26 cellular contexts compared by ENCODE assay signal in genomic region chr17:33205552-33205951, GRCh38.
"Had no signal": no experiment of that assay in that cellular context is flagged by ENCODE, and none has a peak within 500 bp of the region (broad histone marks: within the 10 kb centered on the region; RNA-seq: fewer than 3 reads in every experiment).

No MANE protein-coding gene starts in this region.

- H3K4me3 ChIP-seq: ascending aorta, breast epithelium, cardiac muscle cell, colonic mucosa had no signal

- H3K9me3 Mint-ChIP-seq: activated CD4-positive, alpha-beta memory T cell treated with anti-CD3 and anti-CD28 coated beads, Interleukin-2, amount 10 ng/mL, durations not matched to agents 7 days and 5 days; activated CD4-positive, alpha-beta T cell treated with anti-CD3 and anti-CD28 coated beads, Interleukin-2, amount 10 ng/mL, durations not matched to agents 7 days and 5 days; activated naive CD4-positive, alpha-beta T cell treated with anti-CD3 and anti-CD28 coated beads, Interleukin-2, amount 10 ng/mL, durations not matched to agents 7 days and 5 days; activated naive CD4-positive, alpha-beta T cell treated with anti-CD3 and anti-CD28 coated beads, Interleukin-2, amount 50 U/mL, for 72 hours; activated naive CD8-positive, alpha-beta T cell treated with anti-CD3 and anti-CD28 coated beads, Interleukin-2, amount 10 ng/mL, durations not matched to agents 7 days and 5 days; activated T-cell treated with anti-CD3 and anti-CD28 coated beads, Interleukin-2, amount 50 U/mL, for 24 hours; activated T-cell treated with anti-CD3 and anti-CD28 coated beads, Interleukin-2, amount 50 U/mL, for 72 hours; WTC11 had no signal

- H3K4me1 ChIP-seq: ascending aorta, breast epithelium, colonic mucosa had no signal

- H3K36me3 ChIP-seq: ascending aorta, breast epithelium, cardiac muscle cell, colonic mucosa had no signal

- ATAC-seq: activated naive CD4-positive, alpha-beta T cell treated with anti-CD3 and anti-CD28 coated beads, Interleukin-2, amount 50 U/mL, for 72 hours; activated T-cell treated with anti-CD3 and anti-CD28 coated beads, Interleukin-2, amount 50 U/mL, for 72 hours; esophagus mucosa; WTC11 had no signal

- H3K4me3 Mint-ChIP-seq: activated CD4-positive, alpha-beta memory T cell treated with anti-CD3 and anti-CD28 coated beads, Interleukin-2, amount 10 ng/mL, durations not matched to agents 7 days and 5 days; activated CD4-positive, alpha-beta T cell treated with anti-CD3 and anti-CD28 coated beads, Interleukin-2, amount 10 ng/mL, durations not matched to agents 7 days and 5 days; activated naive CD4-positive, alpha-beta T cell treated with anti-CD3 and anti-CD28 coated beads, Interleukin-2, amount 10 ng/mL, durations not matched to agents 7 days and 5 days; activated naive CD8-positive, alpha-beta T cell treated with anti-CD3 and anti-CD28 coated beads, Interleukin-2, amount 10 ng/mL, durations not matched to agents 7 days and 5 days; activated T-cell treated with anti-CD3 and anti-CD28 coated beads, Interleukin-2, amount 50 U/mL, for 24 hours; activated T-cell treated with anti-CD3 and anti-CD28 coated beads, Interleukin-2, amount 50 U/mL, for 72 hours; brain; WTC11 had no signal

- H3K27me3 ChIP-seq: ascending aorta, cardiac muscle cell, colonic mucosa had no signal

- DNase-seq: activated CD4-positive, alpha-beta memory T cell treated with anti-CD3 and anti-CD28 coated beads, Interleukin-2, amount 10 ng/mL, durations not matched to agents 7 days and 5 days; activated CD4-positive, alpha-beta T cell treated with anti-CD3 and anti-CD28 coated beads for 1 hour; activated CD4-positive, alpha-beta T cell treated with anti-CD3 and anti-CD28 coated beads for 4 hours; activated CD4-positive, alpha-beta T cell treated with anti-CD3 and anti-CD28 coated beads, Interleukin-2, amount 10 ng/mL, durations not matched to agents 7 days and 5 days; activated CD4-positive, alpha-beta T cell treated with anti-CD3 and anti-CD28 coated beads, Interleukin-2, amount 50 U/mL, for 4 hours; activated CD8-positive, alpha-beta memory T cell treated with anti-CD3 and anti-CD28 coated beads, Interleukin-2, amount 50 U/mL, for 48 hours; activated gamma-delta T cell; activated naive CD4-positive, alpha-beta T cell; activated naive CD4-positive, alpha-beta T cell treated with anti-CD3 and anti-CD28 coated beads, Interleukin-2, amount 10 ng/mL, durations not matched to agents 7 days and 5 days; activated naive CD8-positive, alpha-beta T cell treated with anti-CD3 and anti-CD28 coated beads, Interleukin-2, amount 10 ng/mL, durations not matched to agents 7 days and 5 days; activated T-cell treated with anti-CD3 and anti-CD28 coated beads for 4 hours; activated T-cell treated with anti-CD3 and anti-CD28 coated beads, Interleukin-2, amount 50 U/mL, for 24 hours; activated T-cell treated with anti-CD3 and anti-CD28 coated beads, Interleukin-2, amount 50 U/mL, for 72 hours; central memory CD4-positive, alpha-beta T cell; cerebellar nuclear complex; colonic mucosa; effector CD8-positive, alpha-beta T cell; foreskin fibroblast; T-helper 2 cell had no signal

- H3K4me1 Mint-ChIP-seq: activated CD4-positive, alpha-beta memory T cell treated with anti-CD3 and anti-CD28 coated beads, Interleukin-2, amount 10 ng/mL, durations not matched to agents 7 days and 5 days; activated CD4-positive, alpha-beta T cell treated with anti-CD3 and anti-CD28 coated beads, Interleukin-2, amount 10 ng/mL, durations not matched to agents 7 days and 5 days; activated naive CD4-positive, alpha-beta T cell treated with anti-CD3 and anti-CD28 coated beads, Interleukin-2, amount 10 ng/mL, durations not matched to agents 7 days and 5 days; activated naive CD8-positive, alpha-beta T cell treated with anti-CD3 and anti-CD28 coated beads, Interleukin-2, amount 10 ng/mL, durations not matched to agents 7 days and 5 days had no signal

- H3K36me3 Mint-ChIP-seq: activated naive CD4-positive, alpha-beta T cell treated with anti-CD3 and anti-CD28 coated beads, Interleukin-2, amount 10 ng/mL, durations not matched to agents 7 days and 5 days; activated naive CD4-positive, alpha-beta T cell treated with anti-CD3 and anti-CD28 coated beads, Interleukin-2, amount 50 U/mL, for 72 hours; activated naive CD8-positive, alpha-beta T cell treated with anti-CD3 and anti-CD28 coated beads, Interleukin-2, amount 10 ng/mL, durations not matched to agents 7 days and 5 days; brain; WTC11 had no signal

- H3K27me3 Mint-ChIP-seq: activated CD4-positive, alpha-beta memory T cell treated with anti-CD3 and anti-CD28 coated beads, Interleukin-2, amount 10 ng/mL, durations not matched to agents 7 days and 5 days; activated naive CD4-positive, alpha-beta T cell treated with anti-CD3 and anti-CD28 coated beads, Interleukin-2, amount 10 ng/mL, durations not matched to agents 7 days and 5 days; activated naive CD8-positive, alpha-beta T cell treated with anti-CD3 and anti-CD28 coated beads, Interleukin-2, amount 10 ng/mL, durations not matched to agents 7 days and 5 days had no signal

- H3K27ac Mint-ChIP-seq: activated CD4-positive, alpha-beta memory T cell treated with anti-CD3 and anti-CD28 coated beads, Interleukin-2, amount 10 ng/mL, durations not matched to agents 7 days and 5 days; activated CD4-positive, alpha-beta T cell treated with anti-CD3 and anti-CD28 coated beads, Interleukin-2, amount 10 ng/mL, durations not matched to agents 7 days and 5 days; activated naive CD4-positive, alpha-beta T cell treated with anti-CD3 and anti-CD28 coated beads, Interleukin-2, amount 10 ng/mL, durations not matched to agents 7 days and 5 days; activated naive CD4-positive, alpha-beta T cell treated with anti-CD3 and anti-CD28 coated beads, Interleukin-2, amount 50 U/mL, for 72 hours; activated naive CD8-positive, alpha-beta T cell treated with anti-CD3 and anti-CD28 coated beads, Interleukin-2, amount 10 ng/mL, durations not matched to agents 7 days and 5 days; activated T-cell treated with anti-CD3 and anti-CD28 coated beads, Interleukin-2, amount 50 U/mL, for 24 hours; activated T-cell treated with anti-CD3 and anti-CD28 coated beads, Interleukin-2, amount 50 U/mL, for 72 hours; brain; WTC11 had no signal

- H3K27ac ChIP-seq: ascending aorta, breast epithelium, cardiac muscle cell, colonic mucosa had no signal

- H3K9me3 ChIP-seq: ascending aorta, breast epithelium, colonic mucosa had no signal
